In genomic region chr1:167714098-167714850, GRCh38 we compare ENCODE assay signal across 8 cellular contexts. TPM values are rescaled to one million over a fixed set of nuclear protein-coding genes. Genes with fewer than 3 reads are reported as not detected.
DNase-seq lines count a peak whose midpoint lies in the region; ATAC-seq, FAIRE-seq and TF ChIP-seq lines count a peak whose summit lies in the region.

No MANE protein-coding gene starts in this region.

- peak overlapping the region; percentile 95 for H3K4me3 ChIP-seq in AG04450 (ENCODE audit: low read depth, low read length)
- peak overlapping the region; percentile 94 for H3K4me3 ChIP-seq in bronchial epithelial cell (ENCODE audit: low read depth, low read length)
- peak overlapping the region; percentile 65 to 92 (median 86) for H3K4me3 ChIP-seq in keratinocyte (ENCODE audit: control insufficient read depth in 2 of 3, extremely low read depth in 1 of 3, insufficient read depth in 2 of 3, low read depth in 1 of 3, low read length in 3 of 3)

- no peaks in the 10 kb centered on the region for H3K36me3 Mint-ChIP-seq in WTC11

- H3K9me1 ChIP-seq in keratinocyte (ENCODE audit: control insufficient read depth, extremely low read depth, insufficient read depth, low read length): no peaks in the 10 kb centered on the region

- H3K9me3 ChIP-seq in AG04450 (ENCODE audit: control insufficient read depth, insufficient read depth, low read length) (no peaks in the 10 kb centered on the region), keratinocyte (ENCODE audit: control insufficient read depth, low read depth, low read length) (no peaks in the 10 kb centered on the region)

- FAIRE-seq in bronchial epithelial cell (lab: Jason Lieb, UNC) (no peak), keratinocyte (lab: Jason Lieb, UNC) (no peak)

- H3K9me3 Mint-ChIP-seq in WTC11: no peaks in the 10 kb centered on the region

- ATAC-seq in GM18907 (IDR thresholded peaks at IDR 0.05; ENCODE audit: unreplicated experiment): peak; percentile 60
- ATAC-seq in HG03139 (IDR thresholded peaks at IDR 0.05; ENCODE audit: unreplicated experiment): peak; percentile 46
- peak; percentile 55 for ATAC-seq in WTC11

- H3K4me1 ChIP-seq in keratinocyte (ENCODE audit: control insufficient read depth, extremely low read depth, insufficient read depth, low read length): peaks cover 10% of the 10 kb centered on the region

- CTCF ChIA-PET in AG04450 (lab: Charles Lee) (interaction anchor here (0.6 to 4.0 kb wide), 19 partner anchors 9 to 494 kb away, joined by 3 to 28 read pairs (median 4); partner anchors contain the start of gene DCAF6), WTC11 (lab: Charles Lee) (interaction anchor here (0.9 to 1.1 kb wide), 6 partner anchors 26 to 142 kb away, joined by 3 to 6 read pairs (median 3); no protein-coding TSS in a partner anchor)

- no peaks in the 10 kb centered on the region for H3K27me3 ChIP-seq in AG04450 (ENCODE audit: control insufficient read depth, insufficient read depth, low read length)
- no peaks in the 10 kb centered on the region for H3K27me3 ChIP-seq in bronchial epithelial cell (ENCODE audit: control insufficient read depth, insufficient read depth, low read length)
- H3K27me3 ChIP-seq in keratinocyte (ENCODE audit: control insufficient read depth, extremely low read depth, insufficient read depth, low read length): no peaks in the 10 kb centered on the region

- H3K27me3 Mint-ChIP-seq in WTC11 (ENCODE audit: low read depth): peaks cover 29% of the 10 kb centered on the region

- DNase-seq in AG04450 (ENCODE audit: low read depth, low spot score): peak; percentile 63
- peak; percentile 68 for DNase-seq in NCI-H2196 treated with DMSO at 0.1 percent for 48 hours (lab: John Stamatoyannopoulos, UW; ENCODE audit: unreplicated experiment)
- peak; percentile 92 for DNase-seq in WTC11 (ENCODE audit: low spot score)
- peak; percentile 66 for DNase-seq in bronchial epithelial cell (ENCODE audit: low read depth)
- no peak for DNase-seq in keratinocyte (ENCODE audit: low read depth, low spot score)
- DNase-seq in stimulated activated CD4-positive, alpha-beta T cell treated with anti-CD3 and anti-CD28 coated beads, Interleukin-12 subunit alpha, Interleukin-12 subunit beta, amount 100 ng/mL, for 48 hours (ENCODE audit: low read depth in 2 of 3, low spot score in 1 of 3): peak; percentile 83 to 96 (median 87)

- POLR2A ChIA-PET in AG04450 (lab: Yijun Ruan, JAX): interaction anchor here (0.5 to 1.0 kb wide), 6 partner anchors 76 to 482 kb away, joined by 3 to 4 read pairs (median 3); partner anchors contain the start of gene CREG1
- POLR2A ChIA-PET in WTC11 (lab: Charles Lee): no interaction called here

- H4K20me1 ChIP-seq in keratinocyte (ENCODE audit: control insufficient read depth, extremely low read depth, insufficient read depth, low read length): no peaks in the 10 kb centered on the region

- H3K36me3 ChIP-seq in bronchial epithelial cell (ENCODE audit: control insufficient read depth, insufficient read depth, low read length) (no peaks in the 10 kb centered on the region), keratinocyte (ENCODE audit: control insufficient read depth in 2 of 2, extremely low read depth in 1 of 2, insufficient read depth in 2 of 2, low read length in 2 of 2) (no peaks in the 10 kb centered on the region)

- H3K9ac ChIP-seq in keratinocyte (ENCODE audit: control insufficient read depth, extremely low read depth, insufficient read depth, low read length): peak overlapping the region; percentile 98

- dilution Hi-C loops in keratinocyte (cut with MboI; ENCODE audit: extremely low pct_ligation_motif_present, low sequenced_read_pairs): no loop called here

- peak overlapping the region; percentile 100 for H2AFZ ChIP-seq in keratinocyte (ENCODE audit: control insufficient read depth, low read length)

- peak overlapping the region; percentile 93 for H3K4me3 Mint-ChIP-seq in WTC11

- H3K27ac Mint-ChIP-seq in WTC11: peak overlapping the region; percentile 17; the same call in 1 of the 2 replicates

- peaks cover 16% of the 10 kb centered on the region for H3K4me1 Mint-ChIP-seq in WTC11

- no peak for TF ChIP-seq CTCF in AG04450 (IDR thresholded peaks at IDR 0.05; ENCODE audit: low read depth, low read length)
- no peak for TF ChIP-seq CTCF in WTC11 (IDR thresholded peaks at IDR 0.05)
- TF ChIP-seq CTCF in bronchial epithelial cell (IDR thresholded peaks at IDR 0.05; ENCODE audit: insufficient read depth, low read length, severe bottlenecking): no peak
- no peak for TF ChIP-seq CTCF in keratinocyte (optimal IDR thresholded peaks at IDR 0.05 in 1 of 3, IDR thresholded peaks at IDR 0.05 in 1 of 3, conservative IDR thresholded peaks at IDR 0.05 in 1 of 3; ENCODE audit: extremely low read depth in 1 of 3, insufficient read depth in 2 of 3, low read length in 3 of 3)

- H3K4me2 ChIP-seq in keratinocyte (ENCODE audit: control insufficient read depth, extremely low read depth, insufficient read depth, low read depth, low read length): peak overlapping the region; percentile 94

- H3K79me2 ChIP-seq in keratinocyte (ENCODE audit: control insufficient read depth, insufficient read depth, low read length): no peaks in the 10 kb centered on the region

- H3K27ac ChIP-seq in AG04450 (ENCODE audit: low read depth, low read length) (peak overlapping the region; percentile 90), keratinocyte (ENCODE audit: control insufficient read depth, insufficient read depth, low read length) (peak overlapping the region; percentile 94)

TF ChIP-seq in WTC11, 78 proteins besides CTCF, POLR2A, EP300 and RAD21 (continues in another document):
- TF ChIP-seq E2F1 (CRISPR knock-in tag; IDR thresholded peaks at IDR 0.05): 0 out of 2 replicates have a peak, but pooled peaks have one; percentile 18
- TF ChIP-seq GTF2I (CRISPR knock-in tag; conservative IDR thresholded peaks at IDR 0.05): 0 out of 2 replicates have a peak, but pooled peaks have one; percentile 25
- TF ChIP-seq CREM (CRISPR knock-in tag; IDR thresholded peaks at IDR 0.05): peak; percentile 56
- TF ChIP-seq NFYB (CRISPR knock-in tag; conservative IDR thresholded peaks at IDR 0.05; ENCODE audit: low read depth): no peak
- TF ChIP-seq ARID4B (CRISPR knock-in tag; IDR thresholded peaks at IDR 0.05; ENCODE audit: borderline replicate concordance): peak; percentile 68; the same call in 1 of the 2 replicates
- TF ChIP-seq TP53 (CRISPR knock-in tag; IDR thresholded peaks at IDR 0.05): no peak
- TF ChIP-seq ZNF416 (CRISPR knock-in tag; IDR thresholded peaks at IDR 0.05): no peak
- 0 out of 2 replicates have a peak, but pooled peaks have one; percentile 63 for TF ChIP-seq MYBL2 (CRISPR knock-in tag; IDR thresholded peaks at IDR 0.05)

RNA-seq across cellular contexts. Expression of gene MPZL1, which starts 7.5 kb away (rescaled TPM):
- polyA plus RNA-seq in AG04450 (2011; rRNA removed) (144 and 198 TPM in 2 replicates), keratinocyte (107 to 195 TPM (median 120 TPM) in 3 replicates)
- polyA minus RNA-seq in AG04450 (2011; rRNA and poly(A)+ RNA removed): 82.1 and 111 TPM in 2 replicates
- total RNA-seq in WTC11 (2021) (71.7 to 74.1 TPM (median 72.3 TPM) in 3 replicates), bronchial epithelial cell (69.8 and 95.6 TPM in 2 replicates)
- 38.3 TPM for polyA plus RNA-seq in keratinocyte (2011; ENCODE audit: low read depth)
- polyA plus RNA-seq in keratinocyte (2011; cell fraction: cytosol; rRNA removed): 54.9 and 118 TPM in 2 replicates
- 181 and 205 TPM in 2 replicates for polyA plus RNA-seq in keratinocyte (2011; cell fraction: nucleus; rRNA removed)
- polyA plus RNA-seq in keratinocyte (2012; ENCODE audit: low replicate concordance): 58.0 and 113 TPM in 2 replicates
- 63.2 to 126 TPM (median 72.7 TPM) in 3 replicates for polyA minus RNA-seq in keratinocyte
- polyA minus RNA-seq in keratinocyte (2011; cell fraction: cytosol; rRNA and poly(A)+ RNA removed): 83.1 TPM
- polyA minus RNA-seq in keratinocyte (2011; cell fraction: nucleus; rRNA and poly(A)+ RNA removed): 84.3 and 219 TPM in 2 replicates
